1 cellular context compared by ENCODE assay signal in the genomic region with DNA sequence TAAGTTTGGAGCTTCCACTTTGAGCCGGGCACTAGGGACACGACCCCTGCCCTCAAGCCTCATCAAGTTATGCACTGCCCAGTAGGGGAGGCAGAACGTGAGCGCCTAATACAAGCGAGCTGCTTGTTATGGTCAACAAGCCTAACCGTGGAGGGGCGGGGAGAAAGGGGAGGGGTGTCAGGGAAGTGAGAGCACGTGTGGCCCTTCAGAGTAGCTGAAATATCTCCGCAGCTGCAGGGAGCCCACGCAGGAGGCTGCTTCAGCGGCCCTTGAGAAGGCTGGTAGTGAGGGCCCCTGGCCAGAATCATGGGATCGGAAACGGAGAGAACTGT.
A peak's percentile ranks its signal among the peaks of the same experiment; 100 is the strongest.
TF ChIP-seq lines count a peak whose summit lies in the region.

No MANE protein-coding gene starts in this region.

TF ChIP-seq in HepG2, 621 proteins besides CTCF, POLR2A, EP300 and RAD21 (continues in another document):
- 0 out of 2 replicates have a peak, but pooled peaks have one; percentile 70 for TF ChIP-seq ZFP41 (CRISPR knock-in tag; IDR thresholded peaks at IDR 0.05; ENCODE audit: borderline replicate concordance)
- no peak for TF ChIP-seq ETV6 (CRISPR knock-in tag; conservative IDR thresholded peaks at IDR 0.05)
- 0 out of 2 replicates have a peak, but pooled peaks have one; percentile 3 for TF ChIP-seq MIER3 (CRISPR knock-in tag; IDR thresholded peaks at IDR 0.05; ENCODE audit: borderline replicate concordance)
- no peak for TF ChIP-seq ZNF569 (CRISPR knock-in tag; IDR thresholded peaks at IDR 0.05; ENCODE audit: borderline replicate concordance)
- no peak for TF ChIP-seq NR2F6 (IDR thresholded peaks at IDR 0.05)
- 0 out of 2 replicates have a peak, but pooled peaks have one; percentile 35 for TF ChIP-seq NR2F6 (CRISPR knock-in tag; IDR thresholded peaks at IDR 0.05)
- TF ChIP-seq, protein P1, sequence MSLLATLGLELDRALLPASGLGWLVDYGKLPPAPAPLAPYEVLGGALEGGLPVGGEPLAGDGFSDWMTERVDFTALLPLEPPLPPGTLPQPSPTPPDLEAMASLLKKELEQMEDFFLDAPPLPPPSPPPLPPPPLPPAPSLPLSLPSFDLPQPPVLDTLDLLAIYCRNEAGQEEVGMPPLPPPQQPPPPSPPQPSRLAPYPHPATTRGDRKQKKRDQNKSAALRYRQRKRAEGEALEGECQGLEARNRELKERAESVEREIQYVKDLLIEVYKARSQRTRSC (CRISPR knock-in tag; IDR thresholded peaks at IDR 0.05; ENCODE audit: low read depth) = no peak
- no peak for TF ChIP-seq AGO2 (optimal IDR thresholded peaks at IDR 0.05; ENCODE audit: low read depth, low read length)
- TF ChIP-seq ZNF773 (CRISPR knock-in tag; IDR thresholded peaks at IDR 0.05; ENCODE audit: borderline replicate concordance) = no peak
- TF ChIP-seq SMARCE1 (IDR thresholded peaks at IDR 0.05; ENCODE audit: borderline replicate concordance) = no peak
- TF ChIP-seq NFRKB (IDR thresholded peaks at IDR 0.05) = no peak
- 0 out of 2 replicates have a peak, but pooled peaks have one; percentile 32 for TF ChIP-seq NFE2L1 (CRISPR knock-in tag; IDR thresholded peaks at IDR 0.05; ENCODE audit: borderline replicate concordance)
- TF ChIP-seq ZNF225 (CRISPR knock-in tag; IDR thresholded peaks at IDR 0.05) = no peak; the same call in 1 of the 2 replicates
- no peak for TF ChIP-seq POLR2AphosphoS2 (IDR thresholded peaks at IDR 0.05; ENCODE audit: low read depth, low read length)
- TF ChIP-seq, protein P2, sequence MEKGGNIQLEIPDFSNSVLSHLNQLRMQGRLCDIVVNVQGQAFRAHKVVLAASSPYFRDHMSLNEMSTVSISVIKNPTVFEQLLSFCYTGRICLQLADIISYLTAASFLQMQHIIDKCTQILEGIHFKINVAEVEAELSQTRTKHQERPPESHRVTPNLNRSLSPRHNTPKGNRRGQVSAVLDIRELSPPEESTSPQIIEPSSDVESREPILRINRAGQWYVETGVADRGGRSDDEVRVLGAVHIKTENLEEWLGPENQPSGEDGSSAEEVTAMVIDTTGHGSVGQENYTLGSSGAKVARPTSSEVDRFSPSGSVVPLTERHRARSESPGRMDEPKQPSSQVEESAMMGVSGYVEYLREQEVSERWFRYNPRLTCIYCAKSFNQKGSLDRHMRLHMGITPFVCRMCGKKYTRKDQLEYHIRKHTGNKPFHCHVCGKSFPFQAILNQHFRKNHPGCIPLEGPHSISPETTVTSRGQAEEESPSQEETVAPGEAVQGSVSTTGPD (CRISPR knock-in tag; IDR thresholded peaks at IDR 0.05) = no peak
- TF ChIP-seq MBNL3 (CRISPR knock-in tag; conservative IDR thresholded peaks at IDR 0.05) = no peak
- TF ChIP-seq ZFP90 (CRISPR knock-in tag; IDR thresholded peaks at IDR 0.05; ENCODE audit: borderline replicate concordance) = peak; percentile 33; the same call in 1 of the 2 replicates
- TF ChIP-seq ZNF10 (CRISPR knock-in tag; IDR thresholded peaks at IDR 0.05; ENCODE audit: borderline replicate concordance, low read depth) = no peak
- TF ChIP-seq, protein P3, sequence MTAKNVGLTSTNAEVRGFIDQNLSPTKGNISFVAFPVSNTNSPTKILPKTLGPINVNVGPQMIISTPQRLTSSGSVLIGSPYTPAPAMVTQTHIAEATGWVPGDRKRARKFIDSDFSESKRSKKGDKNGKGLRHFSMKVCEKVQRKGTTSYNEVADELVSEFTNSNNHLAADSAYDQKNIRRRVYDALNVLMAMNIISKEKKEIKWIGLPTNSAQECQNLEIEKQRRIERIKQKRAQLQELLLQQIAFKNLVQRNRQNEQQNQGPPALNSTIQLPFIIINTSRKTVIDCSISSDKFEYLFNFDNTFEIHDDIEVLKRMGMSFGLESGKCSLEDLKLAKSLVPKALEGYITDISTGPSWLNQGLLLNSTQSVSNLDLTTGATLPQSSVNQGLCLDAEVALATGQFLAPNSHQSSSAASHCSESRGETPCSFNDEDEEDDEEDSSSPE (CRISPR knock-in tag; IDR thresholded peaks at IDR 0.05) = peak; percentile 53; the same call in 1 of the 2 replicates
- no peak for TF ChIP-seq NR2F1 (CRISPR knock-in tag; IDR thresholded peaks at IDR 0.05)
- TF ChIP-seq ZNF766 (CRISPR knock-in tag; IDR thresholded peaks at IDR 0.05; ENCODE audit: borderline replicate concordance) = peak; percentile 2; the same call in 1 of the 2 replicates
- no peak for TF ChIP-seq ZBTB1 (CRISPR knock-in tag; IDR thresholded peaks at IDR 0.05; ENCODE audit: borderline replicate concordance)
- TF ChIP-seq SRSF9 (IDR thresholded peaks at IDR 0.05; ENCODE audit: borderline replicate concordance, insufficient read depth, low read depth, low read length, poor library complexity, severe bottlenecking) = no peak
- peak; percentile 52; the same call in 1 of the 2 replicates for TF ChIP-seq POLR2AphosphoS5 (IDR thresholded peaks at IDR 0.05; ENCODE audit: low read depth, low read length)
- TF ChIP-seq, protein P4, sequence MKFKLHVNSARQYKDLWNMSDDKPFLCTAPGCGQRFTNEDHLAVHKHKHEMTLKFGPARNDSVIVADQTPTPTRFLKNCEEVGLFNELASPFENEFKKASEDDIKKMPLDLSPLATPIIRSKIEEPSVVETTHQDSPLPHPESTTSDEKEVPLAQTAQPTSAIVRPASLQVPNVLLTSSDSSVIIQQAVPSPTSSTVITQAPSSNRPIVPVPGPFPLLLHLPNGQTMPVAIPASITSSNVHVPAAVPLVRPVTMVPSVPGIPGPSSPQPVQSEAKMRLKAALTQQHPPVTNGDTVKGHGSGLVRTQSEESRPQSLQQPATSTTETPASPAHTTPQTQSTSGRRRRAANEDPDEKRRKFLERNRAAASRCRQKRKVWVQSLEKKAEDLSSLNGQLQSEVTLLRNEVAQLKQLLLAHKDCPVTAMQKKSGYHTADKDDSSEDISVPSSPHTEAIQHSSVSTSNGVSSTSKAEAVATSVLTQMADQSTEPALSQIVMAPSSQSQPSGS (CRISPR knock-in tag; IDR thresholded peaks at IDR 0.05) = no peak
- TF ChIP-seq BHLHE40 (IDR thresholded peaks at IDR 0.05; ENCODE audit: low read length) = peak; percentile 73
- TF ChIP-seq, protein P5, sequence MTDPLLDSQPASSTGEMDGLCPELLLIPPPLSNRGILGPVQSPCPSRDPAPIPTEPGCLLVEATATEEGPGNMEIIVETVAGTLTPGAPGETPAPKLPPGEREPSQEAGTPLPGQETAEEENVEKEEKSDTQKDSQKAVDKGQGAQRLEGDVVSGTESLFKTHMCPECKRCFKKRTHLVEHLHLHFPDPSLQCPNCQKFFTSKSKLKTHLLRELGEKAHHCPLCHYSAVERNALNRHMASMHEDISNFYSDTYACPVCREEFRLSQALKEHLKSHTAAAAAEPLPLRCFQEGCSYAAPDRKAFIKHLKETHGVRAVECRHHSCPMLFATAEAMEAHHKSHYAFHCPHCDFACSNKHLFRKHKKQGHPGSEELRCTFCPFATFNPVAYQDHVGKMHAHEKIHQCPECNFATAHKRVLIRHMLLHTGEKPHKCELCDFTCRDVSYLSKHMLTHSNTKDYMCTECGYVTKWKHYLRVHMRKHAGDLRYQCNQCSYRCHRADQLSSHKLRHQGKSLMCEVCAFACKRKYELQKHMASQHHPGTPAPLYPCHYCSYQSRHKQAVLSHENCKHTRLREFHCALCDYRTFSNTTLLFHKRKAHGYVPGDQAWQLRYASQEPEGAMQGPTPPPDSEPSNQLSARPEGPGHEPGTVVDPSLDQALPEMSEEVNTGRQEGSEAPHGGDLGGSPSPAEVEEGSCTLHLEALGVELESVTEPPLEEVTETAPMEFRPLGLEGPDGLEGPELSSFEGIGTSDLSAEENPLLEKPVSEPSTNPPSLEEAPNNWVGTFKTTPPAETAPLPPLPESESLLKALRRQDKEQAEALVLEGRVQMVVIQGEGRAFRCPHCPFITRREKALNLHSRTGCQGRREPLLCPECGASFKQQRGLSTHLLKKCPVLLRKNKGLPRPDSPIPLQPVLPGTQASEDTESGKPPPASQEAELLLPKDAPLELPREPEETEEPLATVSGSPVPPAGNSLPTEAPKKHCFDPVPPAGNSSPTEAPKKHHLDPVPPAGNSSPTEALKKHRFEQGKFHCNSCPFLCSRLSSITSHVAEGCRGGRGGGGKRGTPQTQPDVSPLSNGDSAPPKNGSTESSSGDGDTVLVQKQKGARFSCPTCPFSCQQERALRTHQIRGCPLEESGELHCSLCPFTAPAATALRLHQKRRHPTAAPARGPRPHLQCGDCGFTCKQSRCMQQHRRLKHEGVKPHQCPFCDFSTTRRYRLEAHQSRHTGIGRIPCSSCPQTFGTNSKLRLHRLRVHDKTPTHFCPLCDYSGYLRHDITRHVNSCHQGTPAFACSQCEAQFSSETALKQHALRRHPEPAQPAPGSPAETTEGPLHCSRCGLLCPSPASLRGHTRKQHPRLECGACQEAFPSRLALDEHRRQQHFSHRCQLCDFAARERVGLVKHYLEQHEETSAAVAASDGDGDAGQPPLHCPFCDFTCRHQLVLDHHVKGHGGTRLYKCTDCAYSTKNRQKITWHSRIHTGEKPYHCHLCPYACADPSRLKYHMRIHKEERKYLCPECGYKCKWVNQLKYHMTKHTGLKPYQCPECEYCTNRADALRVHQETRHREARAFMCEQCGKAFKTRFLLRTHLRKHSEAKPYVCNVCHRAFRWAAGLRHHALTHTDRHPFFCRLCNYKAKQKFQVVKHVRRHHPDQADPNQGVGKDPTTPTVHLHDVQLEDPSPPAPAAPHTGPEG (CRISPR knock-in tag; IDR thresholded peaks at IDR 0.05) = no peak
- TF ChIP-seq ZSCAN12 (CRISPR knock-in tag; IDR thresholded peaks at IDR 0.05) = no peak
- 0 out of 2 replicates have a peak, but pooled peaks have one; percentile 14 for TF ChIP-seq ZBTB7A (CRISPR knock-in tag; IDR thresholded peaks at IDR 0.05)
- no peak for TF ChIP-seq SYNCRIP (IDR thresholded peaks at IDR 0.05; ENCODE audit: insufficient read depth, low read depth, low read length)
- TF ChIP-seq ARNTL (CRISPR knock-in tag; IDR thresholded peaks at IDR 0.05) = no peak
- TF ChIP-seq, protein P6, sequence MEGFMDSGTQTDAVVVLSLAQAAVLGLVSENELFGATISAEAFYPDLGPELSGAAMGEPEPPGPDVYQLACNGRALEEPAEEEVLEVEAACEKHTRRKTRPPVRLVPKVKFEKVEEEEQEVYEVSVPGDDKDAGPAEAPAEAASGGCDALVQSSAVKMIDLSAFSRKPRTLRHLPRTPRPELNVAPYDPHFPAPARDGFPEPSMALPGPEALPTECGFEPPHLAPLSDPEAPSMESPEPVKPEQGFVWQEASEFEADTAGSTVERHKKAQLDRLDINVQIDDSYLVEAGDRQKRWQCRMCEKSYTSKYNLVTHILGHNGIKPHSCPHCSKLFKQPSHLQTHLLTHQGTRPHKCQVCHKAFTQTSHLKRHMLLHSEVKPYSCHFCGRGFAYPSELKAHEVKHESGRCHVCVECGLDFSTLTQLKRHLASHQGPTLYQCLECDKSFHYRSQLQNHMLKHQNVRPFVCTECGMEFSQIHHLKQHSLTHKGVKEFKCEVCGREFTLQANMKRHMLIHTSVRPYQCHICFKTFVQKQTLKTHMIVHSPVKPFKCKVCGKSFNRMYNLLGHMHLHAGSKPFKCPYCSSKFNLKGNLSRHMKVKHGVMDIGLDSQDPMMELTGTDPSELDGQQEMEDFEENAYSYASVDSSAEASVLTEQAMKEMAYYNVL (CRISPR knock-in tag; IDR thresholded peaks at IDR 0.05; ENCODE audit: borderline replicate concordance) = peak; percentile 51; the same call in 1 of the 2 replicates
- no peak; the same call in 1 of the 2 replicates for TF ChIP-seq SMAD1 (CRISPR knock-in tag; IDR thresholded peaks at IDR 0.05; ENCODE audit: borderline replicate concordance, low read depth)
- TF ChIP-seq, protein P7, sequence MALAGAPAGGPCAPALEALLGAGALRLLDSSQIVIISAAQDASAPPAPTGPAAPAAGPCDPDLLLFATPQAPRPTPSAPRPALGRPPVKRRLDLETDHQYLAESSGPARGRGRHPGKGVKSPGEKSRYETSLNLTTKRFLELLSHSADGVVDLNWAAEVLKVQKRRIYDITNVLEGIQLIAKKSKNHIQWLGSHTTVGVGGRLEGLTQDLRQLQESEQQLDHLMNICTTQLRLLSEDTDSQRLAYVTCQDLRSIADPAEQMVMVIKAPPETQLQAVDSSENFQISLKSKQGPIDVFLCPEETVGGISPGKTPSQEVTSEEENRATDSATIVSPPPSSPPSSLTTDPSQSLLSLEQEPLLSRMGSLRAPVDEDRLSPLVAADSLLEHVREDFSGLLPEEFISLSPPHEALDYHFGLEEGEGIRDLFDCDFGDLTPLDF (CRISPR knock-in tag; IDR thresholded peaks at IDR 0.05) = peak; percentile 9; the same call in 1 of the 2 replicates
- TF ChIP-seq ZMAT3 (CRISPR knock-in tag; conservative IDR thresholded peaks at IDR 0.05) = no peak; the same call in 1 of the 2 replicates
- TF ChIP-seq, protein P8, sequence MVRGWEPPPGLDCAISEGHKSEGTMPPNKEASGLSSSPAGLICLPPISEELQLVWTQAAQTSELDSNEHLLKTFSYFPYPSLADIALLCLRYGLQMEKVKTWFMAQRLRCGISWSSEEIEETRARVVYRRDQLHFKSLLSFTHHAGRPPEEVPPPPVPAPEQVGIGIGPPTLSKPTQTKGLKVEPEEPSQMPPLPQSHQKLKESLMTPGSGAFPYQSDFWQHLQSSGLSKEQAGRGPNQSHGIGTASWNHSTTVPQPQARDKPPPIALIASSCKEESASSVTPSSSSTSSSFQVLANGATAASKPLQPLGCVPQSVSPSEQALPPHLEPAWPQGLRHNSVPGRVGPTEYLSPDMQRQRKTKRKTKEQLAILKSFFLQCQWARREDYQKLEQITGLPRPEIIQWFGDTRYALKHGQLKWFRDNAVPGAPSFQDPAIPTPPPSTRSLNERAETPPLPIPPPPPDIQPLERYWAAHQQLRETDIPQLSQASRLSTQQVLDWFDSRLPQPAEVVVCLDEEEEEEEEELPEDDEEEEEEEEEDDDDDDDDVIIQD (CRISPR knock-in tag; IDR thresholded peaks at IDR 0.05; ENCODE audit: low read depth) = peak; percentile 21; the same call in 1 of the 2 replicates
